In the genomic region with DNA sequence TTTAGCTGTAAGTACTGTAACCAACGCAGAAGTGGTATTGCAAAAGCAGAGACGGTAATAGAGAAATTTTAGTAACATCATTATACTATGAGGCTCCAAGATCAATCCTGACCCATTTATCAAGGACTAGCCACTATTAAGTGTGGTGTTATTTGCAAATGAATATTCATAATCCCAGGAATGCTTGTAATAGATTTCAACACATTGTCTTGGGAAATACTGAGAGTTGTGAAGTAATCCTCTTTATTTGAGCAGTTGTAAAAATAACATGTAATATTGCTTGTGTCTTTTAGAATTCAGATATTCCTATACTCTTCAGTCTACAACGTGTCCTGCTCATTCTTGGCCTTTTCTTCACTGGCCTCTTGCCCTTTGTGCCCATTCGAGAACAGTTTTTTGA, we compare ENCODE assay signal across 22 cellular contexts.
DNase-seq lines count a peak whose midpoint lies in the region; ATAC-seq and TF ChIP-seq lines count a peak whose summit lies in the region.
"Had no signal": no experiment of that assay in that cellular context is flagged by ENCODE, and none has a peak within 500 bp of the region (broad histone marks: within the 10 kb centered on the region; RNA-seq: fewer than 3 reads in every experiment).

No MANE protein-coding gene starts in this region.

- no peaks in the 10 kb centered on the region for H3K27me3 ChIP-seq in adipocyte (replicated peaks; ENCODE audit: control insufficient read depth, insufficient read depth, low read length)
- no peaks in the 10 kb centered on the region for H3K27me3 ChIP-seq in tibial artery

- TF ChIP-seq CTCF in AG10803 (conservative IDR thresholded peaks at IDR 0.05; ENCODE audit: low read length) (no peak), fibroblast of pulmonary artery (IDR thresholded peaks at IDR 0.05; ENCODE audit: low read length, missing control alignments) (no peak), tibial artery (IDR thresholded peaks at IDR 0.05) (no peak)

- H3K9me3 ChIP-seq in adipocyte (ENCODE audit: control insufficient read depth, low read length) (no peaks in the 10 kb centered on the region), tibial artery (no peaks in the 10 kb centered on the region)

- H3K9ac ChIP-seq in adipocyte (ENCODE audit: low read length) = no peak overlapping the region

- ATAC-seq in HG02759 (IDR thresholded peaks at IDR 0.05; ENCODE audit: unreplicated experiment) = no peak
- ATAC-seq: GM23338, HCT116, PC-3 had no signal

- no peaks in the 10 kb centered on the region for H3K36me3 ChIP-seq in adipocyte (ENCODE audit: control insufficient read depth, insufficient read depth, low read length, severe bottlenecking)
- no peaks in the 10 kb centered on the region for H3K36me3 ChIP-seq in tibial artery

- H3K27ac ChIP-seq in tibial artery = no peak overlapping the region

- H3K4me3 ChIP-seq in AG10803 (ENCODE audit: low read length) = no peak overlapping the region
- H3K4me3 ChIP-seq in adipocyte (ENCODE audit: low read length) = peak overlapping the region; percentile 16
- no peak overlapping the region for H3K4me3 ChIP-seq in fibroblast of pulmonary artery (replicated peaks; ENCODE audit: low read depth, low read length)
- no peak overlapping the region for H3K4me3 ChIP-seq in tibial artery
- H3K4me3 ChIP-seq: GM23338 had no signal

- intact Hi-C loops in tibial artery (cut with DNase I; ENCODE audit: low total_unique reads) = no loop called here

- peaks cover 10% of the 10 kb centered on the region for H3K4me1 ChIP-seq in adipocyte (ENCODE audit: control insufficient read depth, insufficient read depth, low read length)
- no peaks in the 10 kb centered on the region for H3K4me1 ChIP-seq in tibial artery

- DNase-seq in AG10803 (ENCODE audit: low read depth) = peak; percentile 23
- peak; percentile 34 for DNase-seq in GM03348 (ENCODE audit: low spot score)
- peak; percentile 15 for DNase-seq in adipocyte (ENCODE audit: low read depth)
- DNase-seq in fibroblast of pulmonary artery (ENCODE audit: low read depth) = peak; percentile 41
- DNase-seq in OCI-M1 (lab: John Stamatoyannopoulos, UW) = no peak
- DNase-seq in tibial artery = no peak
- no peak for DNase-seq in MV-4-11 (lab: John Stamatoyannopoulos, UW)
- DNase-seq: CD4-positive, CD25-positive, alpha-beta regulatory T cell; COR-L47; DMS 273 treated with DMSO at 0.1 percent for 48 hours; KG1; NCI-H1092 treated with DMSO at 0.1 percent for 48 hours; NCI-H146; NCI-H2081; NCI-H446 treated with DMSO at 0.1 percent for 48 hours; NK-92 treated with Interleukin-12 subunit alpha and Interleukin-12 subunit beta, amount 100 ng/mL, for 24 hours; PC-3; RPMI8226; SHP77 treated with DMSO at 0.1 percent for 48 hours had no signal

Comparison
In these comparisons a context has a peak if more than half of its experiments do, and no peak if none do; other contexts are left out.
1. DNase-seq: peak in AG10803 (single experiment), GM03348 (single experiment), adipocyte (single experiment) and fibroblast of pulmonary artery (single experiment); none in OCI-M1 (single experiment), tibial artery (0 of 2) and MV-4-11 (single experiment).